8 cellular contexts compared by ENCODE assay signal in genomic region chr19:51927859-51928258, GRCh38. TPM values are rescaled to one million over a fixed set of nuclear protein-coding genes. Genes with fewer than 3 reads are reported as not detected.
A peak's percentile ranks its signal among the peaks of the same experiment; 100 is the strongest.
DNase-seq lines count a peak whose midpoint lies in the region; ATAC-seq and TF ChIP-seq lines count a peak whose summit lies in the region.

No MANE protein-coding gene starts in this region.

- peak overlapping the region; percentile 99 for H3K4me3 Mint-ChIP-seq in mesothelial cell of epicardium

- no peaks in the 10 kb centered on the region for H3K27me3 Mint-ChIP-seq in mesothelial cell of epicardium (ENCODE audit: low read depth)

- peaks cover 15% of the 10 kb centered on the region for H3K36me3 ChIP-seq in cardiac muscle cell
- peaks cover 5% of the 10 kb centered on the region for H3K36me3 ChIP-seq in brain microvascular endothelial cell (replicated peaks)
- no peaks in the 10 kb centered on the region for H3K36me3 ChIP-seq in uterus

- H3K9me3 Mint-ChIP-seq in mesothelial cell of epicardium: peaks cover 43% of the 10 kb centered on the region

- H3K27ac ChIP-seq in cardiac muscle cell: peak overlapping the region; percentile 97
- no peak overlapping the region for H3K27ac ChIP-seq in brain microvascular endothelial cell
- H3K27ac ChIP-seq in uterus: peak overlapping the region in 1 of 2 donors; percentile 87

- no peak for ATAC-seq in Right ventricle myocardium inferior
- ATAC-seq in GM18502 (IDR thresholded peaks at IDR 0.05; ENCODE audit: poor library complexity, unreplicated experiment): no peak
- ATAC-seq in HG02759 (IDR thresholded peaks at IDR 0.05; ENCODE audit: unreplicated experiment): no peak

- peak overlapping the region; percentile 99 for H3K27ac Mint-ChIP-seq in mesothelial cell of epicardium

- no peak for TF ChIP-seq POLR2A in uterus (IDR thresholded peaks at IDR 0.05)

- TF ChIP-seq CTCF in cardiac muscle cell (IDR thresholded peaks at IDR 0.05; ENCODE audit: low read depth, low read length) (no peak), brain microvascular endothelial cell (IDR thresholded peaks at IDR 0.05; ENCODE audit: low read depth, low read length, missing control alignments) (no peak), mesothelial cell of epicardium (IDR thresholded peaks at IDR 0.05; ENCODE audit: unreplicated experiment) (no peak), uterus (IDR thresholded peaks at IDR 0.05) (no peak)

- DNase-seq in cardiac muscle cell (ENCODE audit: low read depth in 1 of 2, low spot score in 1 of 2): no peak
- no peak for DNase-seq in Right ventricle myocardium inferior (ENCODE audit: missing footprints)
- DNase-seq in brain microvascular endothelial cell: no peak
- no peak for DNase-seq in mesothelial cell of epicardium (ENCODE audit: low spot score in 2 of 2, unreplicated experiment in 2 of 2)
- no peak for DNase-seq in uterus
- DNase-seq in NCI-H510A treated with DMSO at 0.1 percent for 48 hours (lab: John Stamatoyannopoulos, UW): no peak

- no peaks in the 10 kb centered on the region for H3K9me3 ChIP-seq in cardiac muscle cell (ENCODE audit: low read depth)
- peaks cover 0 to 5% of the 10 kb centered on the region in 2 donors for H3K9me3 ChIP-seq in uterus

- intact Hi-C loops in Right ventricle myocardium inferior (cut with DNase I) (loop anchor here (2.0 kb wide), 1 partner anchor 59 kb away; the partner anchor contains the start of gene ZNF350), uterus (cut with DNase I; ENCODE audit: low total_unique reads) (no loop called here)

- peaks cover 16% of the 10 kb centered on the region for H3K4me1 Mint-ChIP-seq in mesothelial cell of epicardium

- H3K27me3 ChIP-seq in cardiac muscle cell (no peaks in the 10 kb centered on the region), brain microvascular endothelial cell (replicated peaks) (no peaks in the 10 kb centered on the region), uterus (no peaks in the 10 kb centered on the region)

- no peaks in the 10 kb centered on the region for H3K4me1 ChIP-seq in cardiac muscle cell (ENCODE audit: low read depth)
- H3K4me1 ChIP-seq in uterus: no peaks in the 10 kb centered on the region

- H3K4me3 ChIP-seq in cardiac muscle cell: peak overlapping the region; percentile 58
- H3K4me3 ChIP-seq in brain microvascular endothelial cell (ENCODE audit: low read depth, low read length): peak overlapping the region; percentile 94
- H3K4me3 ChIP-seq in uterus: peak overlapping the region; percentile 75 to 79

- in situ Hi-C loops in brain microvascular endothelial cell (cut with HindIII; ENCODE audit: low pct_ligation_motif_present, low sequenced_read_pairs): no loop called here

- peaks cover 32% of the 10 kb centered on the region for H3K36me3 Mint-ChIP-seq in mesothelial cell of epicardium

RNA-seq across cellular contexts. Expression of gene ZNF613, which starts 0.6 kb away (rescaled TPM):
- total RNA-seq in cardiac muscle cell (7.1 and 14.4 TPM in 2 replicates), Right ventricle myocardium inferior (3.7 TPM), mesothelial cell of epicardium (5.7 to 9.2 TPM (median 8.3 TPM) in 3 replicates), uterus (10 to 100 TPM in 2 of 4 donors, 1 to 10 TPM in 2; 1.0 to 12.0 (median 9.0) TPM)
- polyA plus RNA-seq in cardiac muscle cell: 9.3 and 11.6 TPM in 2 replicates

RNA-seq across cellular contexts. Expression of gene ZNF649, which starts 23.0 kb away (rescaled TPM):
- total RNA-seq in cardiac muscle cell (17.3 and 26.3 TPM in 2 replicates), Right ventricle myocardium inferior (8.8 TPM), mesothelial cell of epicardium (28.4 to 31.8 TPM (median 30.7 TPM) in 3 replicates), uterus (10 to 100 TPM in 2 of 4 donors, 1 to 10 TPM in 2; 3.1 to 36.4 (median 14.6) TPM)
- 17.4 and 18.1 TPM in 2 replicates for polyA plus RNA-seq in cardiac muscle cell

RNA-seq across cellular contexts. Expression of gene ZNF577, which starts 40.1 kb away (rescaled TPM):
- total RNA-seq in cardiac muscle cell: 22.2 and 31.6 TPM in 2 replicates
- polyA plus RNA-seq in cardiac muscle cell: 27.6 and 39.0 TPM in 2 replicates
- 8.4 TPM for total RNA-seq in Right ventricle myocardium inferior
- total RNA-seq in mesothelial cell of epicardium: 23.0 to 27.4 TPM (median 23.1 TPM) in 3 replicates
- total RNA-seq in uterus: 10 to 100 TPM; 20.6 to 31.2 (median 25.1) TPM

RNA-seq across cellular contexts. Expression of gene ZNF350, which starts 58.8 kb away (rescaled TPM):
- total RNA-seq in cardiac muscle cell (7.4 and 10.4 TPM in 2 replicates), Right ventricle myocardium inferior (7.3 TPM), mesothelial cell of epicardium (14.8 to 16.9 TPM (median 15.3 TPM) in 3 replicates), uterus (10 to 100 TPM in 3 of 4 donors, 1 to 10 TPM in 1; 2.3 to 28.0 (median 15.1) TPM)
- polyA plus RNA-seq in cardiac muscle cell: 9.2 and 12.0 TPM in 2 replicates
